20 cellular contexts compared by ENCODE assay signal in the genomic region with DNA sequence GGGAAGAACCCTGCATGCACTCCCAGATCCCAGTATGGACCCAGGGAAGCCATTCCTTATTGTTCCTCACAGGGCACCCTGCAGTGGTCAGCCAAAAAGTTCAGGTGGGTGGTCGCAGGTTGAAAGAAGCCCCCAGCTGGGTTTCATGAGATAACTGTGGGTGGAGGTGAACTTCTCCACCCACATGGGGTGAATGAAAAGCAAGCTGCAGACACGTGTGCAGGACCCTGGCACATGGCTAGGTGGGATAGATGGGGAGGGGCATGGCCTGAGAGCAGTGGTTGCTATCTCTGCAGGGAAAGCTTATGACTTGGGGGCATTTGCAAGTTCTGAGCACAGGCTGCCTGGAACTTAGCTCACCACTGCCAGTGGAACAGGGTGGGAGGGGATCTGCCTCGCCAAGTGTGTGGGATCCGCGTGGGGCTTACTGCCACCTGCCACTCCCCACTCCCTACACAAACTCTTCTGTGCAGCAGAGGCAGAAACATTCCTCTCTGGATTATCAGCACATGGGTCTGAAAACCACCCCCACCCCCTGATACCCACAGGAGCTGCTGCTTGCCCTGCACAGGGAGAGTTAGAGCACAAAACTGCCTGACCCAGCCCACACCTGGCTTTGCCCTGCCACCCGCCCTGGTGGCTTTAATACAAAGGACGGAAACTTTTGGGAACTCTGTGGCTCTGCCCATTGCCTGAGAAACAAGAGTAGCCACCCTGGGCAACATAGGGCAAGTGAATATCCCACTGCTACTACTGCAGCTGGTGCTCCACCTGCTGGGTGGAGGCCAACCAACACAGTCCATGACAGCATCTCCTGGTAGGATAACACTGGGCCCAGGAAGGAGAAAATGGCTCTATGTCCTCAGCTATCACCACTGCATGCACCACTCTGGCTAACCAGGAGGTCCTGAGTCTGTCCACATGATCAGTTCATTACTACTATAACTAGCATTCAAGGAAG. TPM values are rescaled to one million over a fixed set of nuclear protein-coding genes. Genes with fewer than 3 reads are reported as not detected.
DNase-seq lines count a peak whose midpoint lies in the region; ATAC-seq, FAIRE-seq and TF ChIP-seq lines count a peak whose summit lies in the region.
"Had no signal": no experiment of that assay in that cellular context is flagged by ENCODE, and none has a peak within 500 bp of the region (broad histone marks: within the 10 kb centered on the region; RNA-seq: fewer than 3 reads in every experiment).

No MANE protein-coding gene starts in this region.

- H3K27ac ChIP-seq in A549 = no peak overlapping the region
- no peak overlapping the region for H3K27ac ChIP-seq in foreskin keratinocyte
- H3K27ac ChIP-seq: ascending aorta, vagina had no signal

- no peak for TF ChIP-seq POLR2A in A549 (IDR thresholded peaks at IDR 0.05; ENCODE audit: low read length)

- no peak for FAIRE-seq in A549 (lab: Jason Lieb, UNC)
- FAIRE-seq: GM18507, islet of Langerhans had no signal

- TF ChIP-seq CTCF in A549 (IDR thresholded peaks at IDR 0.05) (no peak), GM13977 (IDR thresholded peaks at IDR 0.05; ENCODE audit: extremely low read depth, insufficient read depth, missing control alignments) (peak; percentile 31), foreskin keratinocyte (conservative IDR thresholded peaks at IDR 0.05) (peak; percentile 35)

- POLR2A ChIA-PET in A549 (lab: Yijun Ruan, JAX) = interaction anchor here (1.8 kb wide), 1 partner anchor 24 kb away, joined by 5 read pairs; the partner anchor contains the start of gene PLA2G4C

- ATAC-seq in A549 (peak; percentile 58 to 75; a peak in 5 of 6 replicates), foreskin keratinocyte (no peak), GM21423 (IDR thresholded peaks at IDR 0.05; ENCODE audit: unreplicated experiment) (no peak), GM19395 (IDR thresholded peaks at IDR 0.05; ENCODE audit: unreplicated experiment) (no peak)
- ATAC-seq: activated T-cell treated with anti-CD3 and anti-CD28 coated beads, Interleukin-2, amount 50 U/mL, for 72 hours; stimulated activated effector memory CD8-positive, alpha-beta T cell treated with anti-CD3 and anti-CD28 coated beads, Interleukin-12 subunit alpha, Interleukin-12 subunit beta, amount 100 ng/mL, for 72 hours had no signal

- H3K4me1 ChIP-seq in A549 (no peaks in the 10 kb centered on the region), foreskin keratinocyte (no peaks in the 10 kb centered on the region)
- H3K4me1 ChIP-seq: ascending aorta had no signal

- WGBS in A549 (ENCODE audit: missing lambda C conversion rate) = 46% methylated on average over 7 of the region's 7 CpGs

- DNase-seq in A549 (ENCODE audit: low read depth in 1 of 2, low spot score in 1 of 2) = no peak
- DNase-seq in GM13977 (ENCODE audit: low spot score) = no peak
- DNase-seq in RKO (ENCODE audit: low spot score) = peak; percentile 36
- no peak for DNase-seq in foreskin keratinocyte
- DNase-seq in NCI-H1436 treated with DMSO at 0.1 percent for 48 hours (lab: John Stamatoyannopoulos, UW) = no peak
- no peak for DNase-seq in activated effector memory CD4-positive, alpha-beta T cell treated with anti-CD3 and anti-CD28 coated beads, Interleukin-2, amount 50 U/mL, for 16 hours
- DNase-seq: activated T-cell treated with anti-CD3 and anti-CD28 coated beads, Interleukin-2, amount 50 U/mL, for 72 hours; effector CD8-positive, alpha-beta T cell; EL; gastrocnemius medialis; NCI-H1417 treated with DMSO at 0.1 percent for 48 hours; NCI-H748 treated with DMSO at 0.1 percent for 48 hours had no signal

- CTCF ChIA-PET in A549 (lab: Yijun Ruan, JAX) = interaction anchor here (0.9 to 2.9 kb wide), 5 partner anchors 15 to 223 kb away, joined by 3 to 10 read pairs (median 4); no protein-coding TSS in a partner anchor

- H3K9me3 ChIP-seq in A549 = peaks cover 30% of the 10 kb centered on the region
- H3K9me3 ChIP-seq: ascending aorta, gastrocnemius medialis had no signal

- H3K4me2 ChIP-seq in A549 = no peak overlapping the region

- TF ChIP-seq RAD21 in A549 (conservative IDR thresholded peaks at IDR 0.05 in 1 of 2, IDR thresholded peaks at IDR 0.05 in 1 of 2) = no peak

- in situ Hi-C loops in GM13977 (cut with MboI; ENCODE audit: low pct_unique_long_range_greater_than_20kb, low sequenced_read_pairs, unreplicated experiment) = no loop called here

- no peak for TF ChIP-seq EP300 in A549 (IDR thresholded peaks at IDR 0.05)

- H3K27me3 ChIP-seq in foreskin keratinocyte = peaks cover 14% of the 10 kb centered on the region
- H3K27me3 ChIP-seq: ascending aorta, gastrocnemius medialis, vagina had no signal

- H3K4me3 ChIP-seq in A549 = no peak overlapping the region
- H3K4me3 ChIP-seq: ascending aorta, gastrocnemius medialis, vagina had no signal

TF ChIP-seq in A549, 52 proteins besides CTCF, POLR2A, EP300 and RAD21 (continues in another document):
- TF ChIP-seq, protein P1, sequence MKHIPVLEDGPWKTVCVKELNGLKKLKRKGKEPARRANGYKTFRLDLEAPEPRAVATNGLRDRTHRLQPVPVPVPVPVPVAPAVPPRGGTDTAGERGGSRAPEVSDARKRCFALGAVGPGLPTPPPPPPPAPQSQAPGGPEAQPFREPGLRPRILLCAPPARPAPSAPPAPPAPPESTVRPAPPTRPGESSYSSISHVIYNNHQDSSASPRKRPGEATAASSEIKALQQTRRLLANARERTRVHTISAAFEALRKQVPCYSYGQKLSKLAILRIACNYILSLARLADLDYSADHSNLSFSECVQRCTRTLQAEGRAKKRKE (CRISPR knock-in tag; IDR thresholded peaks at IDR 0.05; ENCODE audit: low read depth) = no peak
- TF ChIP-seq, protein P2, sequence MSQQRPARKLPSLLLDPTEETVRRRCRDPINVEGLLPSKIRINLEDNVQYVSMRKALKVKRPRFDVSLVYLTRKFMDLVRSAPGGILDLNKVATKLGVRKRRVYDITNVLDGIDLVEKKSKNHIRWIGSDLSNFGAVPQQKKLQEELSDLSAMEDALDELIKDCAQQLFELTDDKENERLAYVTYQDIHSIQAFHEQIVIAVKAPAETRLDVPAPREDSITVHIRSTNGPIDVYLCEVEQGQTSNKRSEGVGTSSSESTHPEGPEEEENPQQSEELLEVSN (IDR thresholded peaks at IDR 0.05; ENCODE audit: borderline replicate concordance, low read depth) = no peak
- no peak for TF ChIP-seq RFX5 (IDR thresholded peaks at IDR 0.05)
- no peak for TF ChIP-seq TFCP2L1 (CRISPR knock-in tag; IDR thresholded peaks at IDR 0.05)
- TF ChIP-seq RCOR1 (IDR thresholded peaks at IDR 0.05; ENCODE audit: low read depth, low read length) = no peak
- TF ChIP-seq KDM1A (IDR thresholded peaks at IDR 0.05; ENCODE audit: low read depth) = no peak
- TF ChIP-seq BCL3 (IDR thresholded peaks at IDR 0.05) = no peak
- no peak for TF ChIP-seq ESRRA (IDR thresholded peaks at IDR 0.05; ENCODE audit: borderline replicate concordance, low read length)
- TF ChIP-seq POLR2AphosphoS2 (conservative IDR thresholded peaks at IDR 0.05; ENCODE audit: low read length) = no peak
- no peak for TF ChIP-seq HOXB5 (CRISPR knock-in tag; IDR thresholded peaks at IDR 0.05)
- no peak for TF ChIP-seq CHD4 (IDR thresholded peaks at IDR 0.05; ENCODE audit: borderline replicate concordance)
- no peak for TF ChIP-seq USF2 (IDR thresholded peaks at IDR 0.05)
- no peak for TF ChIP-seq HDAC2 (IDR thresholded peaks at IDR 0.05)
- TF ChIP-seq JUNB (IDR thresholded peaks at IDR 0.05) = no peak
- no peak for TF ChIP-seq MAFK (IDR thresholded peaks at IDR 0.05; ENCODE audit: partially characterized antibody)
- TF ChIP-seq SMC3 (IDR thresholded peaks at IDR 0.05) = no peak

RNA-seq across cellular contexts. Expression of gene PLA2G4C, which starts 24.4 kb away (rescaled TPM):
- polyA plus RNA-seq in A549 (2011; rRNA removed) = 2.1 and 2.8 TPM in 2 replicates
- polyA plus RNA-seq in A549 (2012; cell fraction: cytosol; rRNA removed) = 1.2 and 1.4 TPM in 2 replicates
- polyA plus RNA-seq in A549 (2012; cell fraction: nucleus; rRNA removed) = 5.8 and 10.7 TPM in 2 replicates
- 1.4 to 3.7 TPM (median 2.6 TPM) in 3 replicates for polyA plus RNA-seq in A549 (2017; fragmentation: RNase III; extraction: RNeasy Plus Mini Kit Qiagen cat#74134 plus additional on column Dnase treatment)
- polyA minus RNA-seq in A549 (2011; rRNA and poly(A)+ RNA removed) = 2.7 and 3.2 TPM in 2 replicates
- total RNA-seq in foreskin keratinocyte = 1.1 TPM in 2 replicates
- 0.65 and 1.8 TPM in 2 replicates for polyA plus RNA-seq in foreskin keratinocyte

RNA-seq across cellular contexts. Expression of gene CABP5, which starts 42.3 kb away (rescaled TPM):
- polyA plus RNA-seq in A549 (2011; rRNA removed) = not detected in 2 replicates
- polyA plus RNA-seq in A549 (2012; cell fraction: cytosol; rRNA removed) = not detected in 2 replicates
- not detected in 2 replicates for polyA plus RNA-seq in A549 (2012; cell fraction: nucleus; rRNA removed)
- not detected in 3 replicates for polyA plus RNA-seq in A549 (2017; fragmentation: RNase III; extraction: RNeasy Plus Mini Kit Qiagen cat#74134 plus additional on column Dnase treatment)
- not detected in 2 replicates for polyA minus RNA-seq in A549 (2011; rRNA and poly(A)+ RNA removed)
- total RNA-seq in foreskin keratinocyte = not detected in 2 replicates
- polyA plus RNA-seq in foreskin keratinocyte = not detected in 2 replicates
- total RNA-seq: activated T-cell treated with anti-CD3 and anti-CD28 coated beads, Interleukin-2, amount 50 U/mL, for 72 hours; ascending aorta; gastrocnemius medialis; vagina had no signal
- polyA plus RNA-seq: BJ had no signal

Comparison
In these comparisons a context has a peak if more than half of its experiments do, and no peak if none do; other contexts are left out.
1. ATAC-seq: peak in A549 (2 of 2); none in foreskin keratinocyte (single experiment), GM21423 (single experiment) and GM19395 (single experiment).